ENCODE assay signal across 15 cellular contexts in genomic region chr22:24565077-24565476, GRCh38. TPM values are rescaled to one million over a fixed set of nuclear protein-coding genes. Genes with fewer than 3 reads are reported as not detected.
DNase-seq lines count a peak whose midpoint lies in the region; ATAC-seq and TF ChIP-seq lines count a peak whose summit lies in the region.
"Had no signal": no experiment of that assay in that cellular context is flagged by ENCODE, and none has a peak within 500 bp of the region (broad histone marks: within the 10 kb centered on the region; RNA-seq: fewer than 3 reads in every experiment).

No MANE protein-coding gene starts in this region.

- ATAC-seq in heart right ventricle = no peak
- ATAC-seq in Right ventricle myocardium inferior = no peak
- no peak for ATAC-seq in T-helper 17 cell

- H3K4me1 ChIP-seq in heart right ventricle = peaks cover 4 to 74% (median 41%) of the 10 kb centered on the region in 9 donors
- peaks cover 48 to 77% (median 64%) of the 10 kb centered on the region in 4 donors for H3K4me1 ChIP-seq in esophagus muscularis mucosa
- peaks cover 20 to 81% (median 52%) of the 10 kb centered on the region in 6 donors for H3K4me1 ChIP-seq in spleen

- TF ChIP-seq CTCF in heart right ventricle (IDR thresholded peaks at IDR 0.05) (no peak), esophagus muscularis mucosa (IDR thresholded peaks at IDR 0.05) (no peak), spleen (IDR thresholded peaks at IDR 0.05 in 8 of 11, conservative IDR thresholded peaks at IDR 0.05 in 3 of 11) (no peak), Calu3 (IDR thresholded peaks at IDR 0.05; ENCODE audit: unreplicated experiment) (no peak)

- H3K4me1 Mint-ChIP-seq in T-helper 17 cell = peaks cover 20% of the 10 kb centered on the region
- peaks cover 8% of the 10 kb centered on the region for H3K4me1 Mint-ChIP-seq in Calu3 (ENCODE audit: low read depth, unreplicated experiment)

- H3K36me3 ChIP-seq in heart right ventricle = peaks cover 0 to 94% (median 25%) of the 10 kb centered on the region in 9 donors
- H3K36me3 ChIP-seq in esophagus muscularis mucosa = peaks cover 17 to 57% (median 40%) of the 10 kb centered on the region in 4 donors
- peaks cover 0 to 100% (median 49%) of the 10 kb centered on the region in 6 donors for H3K36me3 ChIP-seq in spleen

- H3K4me3 Mint-ChIP-seq in T-helper 17 cell (no peak overlapping the region), Calu3 (ENCODE audit: low read depth, unreplicated experiment) (no peak overlapping the region)
- H3K4me3 Mint-ChIP-seq: HFFc6 had no signal

- no peak overlapping the region for H3K4me3 ChIP-seq in heart right ventricle
- no peak overlapping the region for H3K4me3 ChIP-seq in esophagus muscularis mucosa
- H3K4me3 ChIP-seq in spleen = no peak overlapping the region
- H3K4me3 ChIP-seq: MG63, PC-9 had no signal

- CTCF ChIA-PET in Calu3 (lab: Charles Lee) = interaction anchor here (0.6 kb wide), 1 partner anchor 589 kb away, joined by 5 read pairs; no protein-coding TSS in a partner anchor

- H3K27me3 ChIP-seq in heart right ventricle (no peaks in the 10 kb centered on the region), esophagus muscularis mucosa (no peaks in the 10 kb centered on the region), spleen (replicated peaks in 1 of 7) (no peaks in the 10 kb centered on the region)
- H3K27me3 ChIP-seq: MG63 had no signal

- no peak for TF ChIP-seq POLR2A in esophagus muscularis mucosa (IDR thresholded peaks at IDR 0.05; ENCODE audit: low read depth)
- TF ChIP-seq POLR2A in spleen (IDR thresholded peaks at IDR 0.05) = no peak

- no TSS peak for BruUV-seq in Calu3 (replicated peaks; lab: Mats Ljungman, UMichigan)

- intact Hi-C loops in heart right ventricle (cut with DNase I) = no loop called here
- intact Hi-C loops in Right ventricle myocardium inferior (cut with DNase I) = no loop called here
- intact Hi-C loops in esophagus muscularis mucosa (cut with DNase I) = no loop called here
- intact Hi-C loops in spleen (cut with DNase I; ENCODE audit: low total_unique reads) = no loop called here
- intact Hi-C loops in Calu3 (cut with micrococcal nuclease; ENCODE audit: unreplicated experiment) = no loop called here

- H3K27ac ChIP-seq in heart right ventricle (peak overlapping the region in 8 of 10 donors; percentile 19 to 84 (median 66)), esophagus muscularis mucosa (replicated peaks in 1 of 4) (peak overlapping the region; percentile 22 to 73 (median 64)), spleen (peak overlapping the region in 3 of 8 donors; percentile 23 to 39 (median 33))
- H3K27ac ChIP-seq: PC-9 had no signal

- H3K36me3 Mint-ChIP-seq in T-helper 17 cell (ENCODE audit: low read depth) (no peaks in the 10 kb centered on the region), Calu3 (ENCODE audit: insufficient read depth, unreplicated experiment) (peaks cover 41% of the 10 kb centered on the region)

- H3K9me3 ChIP-seq in heart right ventricle (no peaks in the 10 kb centered on the region), T-helper 17 cell (ENCODE audit: control insufficient read depth, low read length, poor library complexity, severe bottlenecking) (no peaks in the 10 kb centered on the region), esophagus muscularis mucosa (no peaks in the 10 kb centered on the region), spleen (no peaks in the 10 kb centered on the region)
- H3K9me3 ChIP-seq: MG63 had no signal

- WGBS in heart right ventricle, 2 donors = 86 to 94% methylated on average over 2 of the region's 2 CpGs
- 87% methylated on average over 2 of the region's 2 CpGs for WGBS in esophagus muscularis mucosa
- WGBS in spleen, 5 donors = 82 to 93% (median 91%) methylated on average over 2 of the region's 2 CpGs

- no peak for TF ChIP-seq EP300 in esophagus muscularis mucosa (IDR thresholded peaks at IDR 0.05)

- DNase-seq in heart right ventricle = no peak
- no peak for DNase-seq in Right ventricle myocardium inferior (ENCODE audit: missing footprints)
- no peak for DNase-seq in T-helper 17 cell
- no peak for DNase-seq in esophagus muscularis mucosa (ENCODE audit: extremely low spot score)
- peak; percentile 18 for DNase-seq in spleen
- no peak for DNase-seq in Calu3
- DNase-seq in 8988T = no peak
- DNase-seq: HFFc6, KG1, MG63, NCI-H1092 treated with DMSO at 0.1 percent for 48 hours, NCI-H1694, NCI-H2107, NCI-H446, PC-9 had no signal

- no peaks in the 10 kb centered on the region for H3K9me3 Mint-ChIP-seq in Calu3 (ENCODE audit: low read depth, unreplicated experiment)
- H3K9me3 Mint-ChIP-seq: HFFc6 had no signal

- no peaks in the 10 kb centered on the region for H3K27me3 Mint-ChIP-seq in T-helper 17 cell
- H3K27me3 Mint-ChIP-seq in Calu3 (ENCODE audit: unreplicated experiment) = no peaks in the 10 kb centered on the region

- H3K27ac Mint-ChIP-seq in T-helper 17 cell (peak overlapping the region; percentile 60), Calu3 (ENCODE audit: unreplicated experiment) (no peak overlapping the region)

RNA-seq across cellular contexts. Expression of gene SNRPD3, which starts 9.3 kb away (rescaled TPM):
- 10 to 100 TPM; 67.0 to 89.4 (median 74.0) TPM for total RNA-seq in heart right ventricle
- polyA plus RNA-seq in heart right ventricle = 100 to 1,000 TPM in 1 of 2 donors, 10 to 100 TPM in 1; 47.3 to 127 TPM
- total RNA-seq in Right ventricle myocardium inferior = 70.0 TPM
- 10 to 100 TPM; 35.2 to 41.2 TPM for total RNA-seq in T-helper 17 cell
- total RNA-seq in esophagus muscularis mucosa = 100 to 1,000 TPM in 1 of 4 donors, 10 to 100 TPM in 3; 63.8 to 110 (median 87.6) TPM
- 100 to 1,000 TPM in 2 of 7 donors, 10 to 100 TPM in 5; 52.0 to 142 (median 66.3) TPM for total RNA-seq in spleen
- 100 to 1,000 TPM in 2 of 3 donors, 10 to 100 TPM in 1; 89.8 to 113 (median 113) TPM for polyA plus RNA-seq in spleen
- total RNA-seq in Calu3 (2022) = 165 and 180 TPM in 2 replicates

RNA-seq across cellular contexts. Expression of gene GUCD1, which starts 10.1 kb away (rescaled TPM):
- total RNA-seq in heart right ventricle (100 to 1,000 TPM; 143 to 273 (median 168) TPM), Right ventricle myocardium inferior (266 TPM), T-helper 17 cell (10 to 100 TPM; 58.4 to 96.3 TPM), esophagus muscularis mucosa (100 to 1,000 TPM in 3 of 4 donors, 10 to 100 TPM in 1; 93.4 to 202 (median 160) TPM), spleen (100 to 1,000 TPM in 5 of 7 donors, 10 to 100 TPM in 2; 85.4 to 162 (median 112) TPM), Calu3 (2022) (130 and 149 TPM in 2 replicates)
- polyA plus RNA-seq in heart right ventricle (100 to 1,000 TPM in 1 of 2 donors, 10 to 100 TPM in 1; 97.0 to 219 TPM), spleen (100 to 1,000 TPM in 2 of 3 donors, 10 to 100 TPM in 1; 82.6 to 108 (median 105) TPM)

RNA-seq across cellular contexts. Expression of gene LRRC75B, which starts 27.8 kb away (rescaled TPM):
- total RNA-seq in heart right ventricle (1 to 10 TPM; 2.0 to 6.6 (median 4.3) TPM), Right ventricle myocardium inferior (6.5 TPM), T-helper 17 cell (under 1 TPM in 1 of 2 donors, not detected in 1; 0.40 TPM), esophagus muscularis mucosa (10 to 100 TPM; 11.3 to 22.1 (median 18.1) TPM), spleen (1 to 10 TPM; 2.9 to 6.6 (median 5.3) TPM), Calu3 (2022) (14.4 and 14.5 TPM in 2 replicates)
- polyA plus RNA-seq in heart right ventricle (10 to 100 TPM in 1 of 2 donors, 1 to 10 TPM in 1; 3.9 to 12.4 TPM), spleen (1 to 10 TPM; 3.4 to 6.7 (median 6.4) TPM)

RNA-seq across cellular contexts. Expression of gene GGT1, which starts 37.9 kb away (rescaled TPM):
- 1 to 10 TPM in 7 of 10 donors, under 1 TPM in 3; 0.51 to 3.5 (median 1.1) TPM for total RNA-seq in heart right ventricle
- polyA plus RNA-seq in heart right ventricle = 1 to 10 TPM in 1 of 2 donors, under 1 TPM in 1; 0.94 to 4.0 TPM
- 2.3 TPM for total RNA-seq in Right ventricle myocardium inferior
- 10 to 100 TPM; 20.1 to 54.3 TPM for total RNA-seq in T-helper 17 cell
- 1 to 10 TPM; 2.1 to 5.0 (median 3.1) TPM for total RNA-seq in esophagus muscularis mucosa
- 10 to 100 TPM; 11.3 to 22.9 (median 18.4) TPM for total RNA-seq in spleen
- 10 to 100 TPM; 10.9 to 27.2 (median 15.1) TPM for polyA plus RNA-seq in spleen
- 63.8 and 79.3 TPM in 2 replicates for total RNA-seq in Calu3 (2022)
